In genomic region chr6:6595025-6595424, GRCh38 we compare ENCODE assay signal across 25 cellular contexts.
"Had no signal": no experiment of that assay in that cellular context is flagged by ENCODE, and none has a peak within 500 bp of the region (broad histone marks: within the 10 kb centered on the region; RNA-seq: fewer than 3 reads in every experiment).

No MANE protein-coding gene starts in this region.

- H3K27ac ChIP-seq: coronary artery, esophagus squamous epithelium, gastrocnemius medialis, parathyroid adenoma, testis, uterus, WERI-Rb-1 had no signal

- H3K9me3 Mint-ChIP-seq: activated T-cell treated with anti-CD3 and anti-CD28 coated beads, Interleukin-2, amount 50 U/mL, for 24 hours; activated T-helper 2 cell treated with anti-CD3 and anti-CD28 coated beads, Interferon-gamma antibody, Interleukin-2, Interleukin-4, amounts not matched to agents 10 μg/mL and 5 μg/mL and 100 μg/mL, durations not matched to agents 14 hours and 24 hours and 36 hours; endodermal cell; nephron progenitor cell had no signal

- H3K27ac Mint-ChIP-seq: activated T-cell treated with anti-CD3 and anti-CD28 coated beads, Interleukin-2, amount 50 U/mL, for 24 hours; activated T-helper 2 cell treated with anti-CD3 and anti-CD28 coated beads, Interferon-gamma antibody, Interleukin-2, Interleukin-4, amounts not matched to agents 10 μg/mL and 5 μg/mL and 100 μg/mL, durations not matched to agents 14 hours and 24 hours and 36 hours; endodermal cell; nephron progenitor cell had no signal

- DNase-seq: activated CD4-positive, alpha-beta T cell treated with anti-CD3 and anti-CD28 coated beads, Interleukin-2, amount 50 U/mL, for 4 hours; activated CD8-positive, alpha-beta memory T cell treated with anti-CD3 and anti-CD28 coated beads for 24 hours; activated CD8-positive, alpha-beta memory T cell treated with anti-CD3 and anti-CD28 coated beads, Interleukin-2, amount 50 U/mL, for 4 hours; activated naive CD4-positive, alpha-beta T cell treated with anti-CD3 and anti-CD28 coated beads, Interleukin-2, amount 50 U/mL, for 16 hours; activated T-cell treated with anti-CD3 and anti-CD28 coated beads, Interleukin-2, amount 50 U/mL, for 24 hours; amniotic stem cell; cerebellar nuclear complex; endodermal cell; esophagus squamous epithelium; gastrocnemius medialis; hypothalamus; left ventricle myocardium superior; mammary epithelial cell; nephron progenitor cell; nucleus accumbens; right cardiac atrium; stimulated activated CD4-positive, alpha-beta T cell treated with anti-CD3 and anti-CD28 coated beads, Interleukin-12 subunit alpha, Interleukin-12 subunit beta, amount 100 ng/mL, for 4 hours; stimulated activated CD4-positive, alpha-beta T cell treated with anti-CD3 and anti-CD28 coated beads, Interleukin-4, amount 100 ng/mL, for 4 hours; testis; trophoblast cell; uterus; WERI-Rb-1 had no signal

- ATAC-seq: gastrocnemius medialis, left ventricle myocardium superior, right cardiac atrium had no signal

- H3K4me3 Mint-ChIP-seq: activated T-cell treated with anti-CD3 and anti-CD28 coated beads, Interleukin-2, amount 50 U/mL, for 24 hours; endodermal cell; nephron progenitor cell had no signal

- H3K27me3 Mint-ChIP-seq: activated T-cell treated with anti-CD3 and anti-CD28 coated beads, Interleukin-2, amount 50 U/mL, for 24 hours had no signal
